In the genomic region with DNA sequence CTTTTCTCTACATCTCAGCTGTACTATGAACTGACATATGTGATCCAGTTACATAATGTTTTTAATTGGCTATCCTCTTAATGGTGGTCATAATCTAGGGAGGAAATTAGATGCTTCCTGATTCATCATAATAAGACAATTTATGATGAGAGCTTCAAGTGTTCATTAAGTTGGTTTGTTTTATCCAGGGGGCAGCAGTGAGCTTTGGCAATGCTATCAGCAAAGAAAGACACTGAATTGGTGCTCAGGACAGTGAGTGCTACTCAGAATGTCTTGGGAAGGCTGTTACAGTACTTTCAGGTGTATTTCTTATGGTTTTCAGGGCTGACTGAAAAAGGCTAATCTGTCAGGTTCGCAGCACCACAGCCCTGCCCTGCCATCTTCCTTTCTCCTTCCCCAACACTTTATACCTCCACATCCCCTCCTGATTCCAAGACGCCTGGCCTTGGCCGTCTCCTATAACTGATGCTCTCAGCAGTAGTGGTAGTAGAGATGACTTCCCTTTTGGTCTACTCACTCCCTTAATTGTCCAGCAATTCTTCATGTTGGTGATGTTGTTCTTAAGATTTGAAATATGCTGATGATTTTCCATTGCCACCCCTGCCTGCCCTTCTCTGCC, we compare ENCODE assay signal across 8 cellular contexts.
DNase-seq lines count a peak whose midpoint lies in the region; ATAC-seq and TF ChIP-seq lines count a peak whose summit lies in the region.

No MANE protein-coding gene starts in this region.

- BruUV-seq in HCT116 (replicated peaks; lab: Mats Ljungman, UMichigan) (no TSS peak), PC-3 (replicated peaks; lab: Mats Ljungman, UMichigan) (no TSS peak)

- DNase-seq in GM06990 (ENCODE audit: extremely low read depth, insufficient read length) (no peak), HCT116 (ENCODE audit: low read depth, low spot score) (peak; percentile 54), PC-3 (peak; percentile 63), left ventricle myocardium inferior (no peak), middle frontal gyrus (ENCODE audit: extremely low spot score, low spot score) (no peak), C1 segment of cervical spinal cord (lab: John Stamatoyannopoulos, UW) (no peak)
- DNase-seq in activated naive CD4-positive, alpha-beta T cell treated with anti-CD3 and anti-CD28 coated beads, Interleukin-2, amount 50 U/mL, for 16 hours: peak; percentile 53
- DNase-seq in stimulated activated CD4-positive, alpha-beta T cell treated with anti-CD3 and anti-CD28 coated beads, Interleukin-12 subunit alpha, Interleukin-12 subunit beta, amount 100 ng/mL, for 48 hours (ENCODE audit: low read depth in 2 of 3, low spot score in 1 of 3): peak in 2 of 3 donors; percentile 45 to 80

- H3K9me2 ChIP-seq in HCT116 (ENCODE audit: insufficient read depth): no peaks in the 10 kb centered on the region
- no peaks in the 10 kb centered on the region for H3K9me2 ChIP-seq in PC-3 (replicated peaks; ENCODE audit: low read length)

- H3K4me1 ChIP-seq in HCT116 (ENCODE audit: control insufficient read depth in 1 of 2, insufficient read depth in 2 of 2, low read length in 2 of 2): no peaks in the 10 kb centered on the region
- H3K4me1 ChIP-seq in PC-3 (ENCODE audit: insufficient read depth, low read length): no peaks in the 10 kb centered on the region
- peaks cover 8% of the 10 kb centered on the region for H3K4me1 ChIP-seq in left ventricle myocardium inferior

- H3K9ac ChIP-seq in HCT116 (ENCODE audit: low read length) (no peak overlapping the region), PC-3 (ENCODE audit: low read length) (no peak overlapping the region)

- H3K4me3 ChIP-seq in GM06990 (replicated peaks; ENCODE audit: low read depth, low read length): no peak overlapping the region
- no peak overlapping the region for H3K4me3 ChIP-seq in HCT116 (replicated peaks in 1 of 2; ENCODE audit: low read depth in 1 of 2, low read length in 2 of 2)
- no peak overlapping the region for H3K4me3 ChIP-seq in PC-3 (ENCODE audit: low read length)
- H3K4me3 ChIP-seq in left ventricle myocardium inferior: no peak overlapping the region

- no peaks in the 10 kb centered on the region for H3F3A ChIP-seq in PC-3 (ENCODE audit: low read length, unreplicated experiment)

- peak; percentile 88 for ATAC-seq in HCT116
- ATAC-seq in PC-3: peak; percentile 60; the same call in 1 of the 2 replicates

- TF ChIP-seq RAD21 in HCT116 (IDR thresholded peaks at IDR 0.05; ENCODE audit: low read depth): peak; percentile 83

- H3K27ac ChIP-seq in HCT116 (ENCODE audit: low read depth, low read length) (no peak overlapping the region), PC-3 (ENCODE audit: low read length) (no peak overlapping the region), left ventricle myocardium inferior (replicated peaks) (no peak overlapping the region)

- POLR2A ChIA-PET in HCT116 (lab: Charles Lee): no interaction called here
- POLR2A ChIA-PET in PC-3 (lab: Charles Lee; ENCODE audit: unreplicated experiment): interaction anchor here (0.5 to 0.6 kb wide), 2 partner anchors 24 to 92 kb away, joined by 3 to 6 read pairs; no protein-coding TSS in a partner anchor

- TF ChIP-seq CTCF in GM06990 (IDR thresholded peaks at IDR 0.05; ENCODE audit: insufficient read depth, low read length, poor library complexity, severe bottlenecking) (peak; percentile 66), HCT116 (IDR thresholded peaks at IDR 0.05 in 2 of 3, conservative IDR thresholded peaks at IDR 0.05 in 1 of 3; ENCODE audit: borderline replicate concordance in 1 of 3, insufficient read depth in 1 of 3, low read depth in 2 of 3, low read length in 2 of 3) (peak; percentile 73 to 82 (median 80)), PC-3 (conservative IDR thresholded peaks at IDR 0.05; ENCODE audit: low read depth, low read length) (peak; percentile 67), left ventricle myocardium inferior (IDR thresholded peaks at IDR 0.05; ENCODE audit: borderline replicate concordance) (peak; percentile 65)

- TF ChIP-seq POLR2A in HCT116 (IDR thresholded peaks at IDR 0.05; ENCODE audit: borderline replicate concordance, extremely low read depth, insufficient read depth, insufficient read length): no peak

- no peaks in the 10 kb centered on the region for H4K20me1 ChIP-seq in HCT116 (ENCODE audit: insufficient read depth)
- H4K20me1 ChIP-seq in PC-3 (ENCODE audit: low read length): no peaks in the 10 kb centered on the region

- RAD21 ChIA-PET in HCT116 (lab: Charles Lee; ENCODE audit: low non-redundant PET in 1 of 2, low total read pairs in 2 of 2, uncharacterized antibody in 2 of 2, unreplicated experiment in 2 of 2): interaction anchor here in 1 of 2 experiments (0.6 to 0.9 kb wide), 2 partner anchors 67 to 538 kb away, joined by 3 read pairs; no protein-coding TSS in a partner anchor

- H3K79me2 ChIP-seq in HCT116 (ENCODE audit: insufficient read depth, low read length): no peaks in the 10 kb centered on the region
- H3K79me2 ChIP-seq in PC-3 (ENCODE audit: low read length): no peaks in the 10 kb centered on the region

- H3K9me3 ChIP-seq in HCT116 (ENCODE audit: control insufficient read depth in 1 of 2, insufficient read depth in 1 of 2, low read depth in 1 of 2, low read length in 2 of 2) (no peaks in the 10 kb centered on the region), PC-3 (ENCODE audit: low read length) (no peaks in the 10 kb centered on the region), left ventricle myocardium inferior (replicated peaks) (no peaks in the 10 kb centered on the region)

- CTCF ChIA-PET in HCT116 (lab: Charles Lee): interaction anchor here (0.6 to 1.8 kb wide), 20 partner anchors 8 to 210 kb away, joined by 3 to 10 read pairs (median 4); partner anchors contain the start of gene TNFAIP3
- CTCF ChIA-PET in PC-3 (lab: Charles Lee): interaction anchor here (0.5 to 1.4 kb wide), 3 partner anchors 66 to 210 kb away, joined by 3 to 8 read pairs (median 5); no protein-coding TSS in a partner anchor

- H3K36me3 ChIP-seq in GM06990 (ENCODE audit: control insufficient read depth, insufficient read depth, low read length) (no peaks in the 10 kb centered on the region), HCT116 (ENCODE audit: control insufficient read depth in 1 of 2, insufficient read depth in 2 of 2, low read length in 2 of 2) (no peaks in the 10 kb centered on the region), PC-3 (ENCODE audit: low read depth, low read length) (no peaks in the 10 kb centered on the region), left ventricle myocardium inferior (no peaks in the 10 kb centered on the region)

- H3K4me2 ChIP-seq in HCT116 (ENCODE audit: low read length) (no peak overlapping the region), PC-3 (ENCODE audit: low read length) (no peak overlapping the region)

- H3K27me3 ChIP-seq in GM06990 (replicated peaks; ENCODE audit: control insufficient read depth, insufficient read depth, low read length): no peaks in the 10 kb centered on the region
- no peaks in the 10 kb centered on the region for H3K27me3 ChIP-seq in HCT116 (ENCODE audit: insufficient read depth, low read length)
- no peaks in the 10 kb centered on the region for H3K27me3 ChIP-seq in PC-3 (ENCODE audit: low read length)
- no peaks in the 10 kb centered on the region for H3K27me3 ChIP-seq in left ventricle myocardium inferior (ENCODE audit: low read depth)

- intact Hi-C loops in HCT116 (cut with micrococcal nuclease) (loop anchor here (2.0 kb wide), 2 partner anchors 67 to 145 kb away; partner anchors contain the start of gene TNFAIP3), PC-3 (cut with micrococcal nuclease) (loop anchor here (1.0 to 2.0 kb wide), 3 partner anchors 67 to 175 kb away; partner anchors contain the start of gene TNFAIP3), left ventricle myocardium inferior (cut with micrococcal nuclease) (loop anchor here (10.0 kb wide), 1 partner anchor 65 kb away; the partner anchor contains the start of gene TNFAIP3)

- H2AFZ ChIP-seq in HCT116 (ENCODE audit: low read depth, low read length, poor library complexity, severe bottlenecking) (no peak overlapping the region), PC-3 (ENCODE audit: low read length) (no peak overlapping the region)

TF ChIP-seq in HCT116, 20 proteins besides CTCF, POLR2A, EP300 and RAD21 (continues in another document):
- TF ChIP-seq MAX (IDR thresholded peaks at IDR 0.05) (peak; percentile 11; the same call in 1 of the 2 replicates), ATF3 (IDR thresholded peaks at IDR 0.05) (no peak), EZH2 (IDR thresholded peaks at IDR 0.05) (no peak), CBX3 (IDR thresholded peaks at IDR 0.05; ENCODE audit: low read depth) (peak; percentile 24; the same call in 1 of the 2 replicates), SIN3A (IDR thresholded peaks at IDR 0.05; ENCODE audit: low read depth) (no peak), ZNF274 (IDR thresholded peaks at IDR 0.05; ENCODE audit: low read depth, low read length) (no peak), CEBPB (IDR thresholded peaks at IDR 0.05; ENCODE audit: low read depth) (0 out of 2 replicates have a peak, but pooled peaks have one; percentile 10), YY1 (IDR thresholded peaks at IDR 0.05; ENCODE audit: extremely low read depth, insufficient replicate concordance, low read depth, low read length) (no peak), ZFX (IDR thresholded peaks at IDR 0.05) (no peak), POLR2AphosphoS5 (IDR thresholded peaks at IDR 0.05; ENCODE audit: low read depth, low read length) (no peak), SP1 (IDR thresholded peaks at IDR 0.05; ENCODE audit: low read depth) (no peak), SRF (IDR thresholded peaks at IDR 0.05; ENCODE audit: low read depth) (no peak), EGR1 (IDR thresholded peaks at IDR 0.05; ENCODE audit: low read depth) (no peak), EZH2phosphoT487 (IDR thresholded peaks at IDR 0.05; ENCODE audit: borderline replicate concordance) (no peak), FOSL1 (IDR thresholded peaks at IDR 0.05; ENCODE audit: low read depth) (no peak)

Comparison
In these comparisons a context has a peak if more than half of its experiments do, and no peak if none do; other contexts are left out.
1. DNase-seq: peak in HCT116 (single experiment), PC-3 (single experiment), activated naive CD4-positive, alpha-beta T cell treated with anti-CD3 and anti-CD28 coated beads, Interleukin-2, amount 50 U/mL, for 16 hours (single experiment) and stimulated activated CD4-positive, alpha-beta T cell treated with anti-CD3 and anti-CD28 coated beads, Interleukin-12 subunit alpha, Interleukin-12 subunit beta, amount 100 ng/mL, for 48 hours (2 of 3); none in GM06990 (single experiment), left ventricle myocardium inferior (single experiment), middle frontal gyrus (single experiment) and C1 segment of cervical spinal cord (0 of 14).
2. Peak in every context shown above with its lines, with median percentiles within 50 percentile points of each other: CTCF ChIP-seq.